15 cellular contexts compared by ENCODE assay signal in the genomic region with DNA sequence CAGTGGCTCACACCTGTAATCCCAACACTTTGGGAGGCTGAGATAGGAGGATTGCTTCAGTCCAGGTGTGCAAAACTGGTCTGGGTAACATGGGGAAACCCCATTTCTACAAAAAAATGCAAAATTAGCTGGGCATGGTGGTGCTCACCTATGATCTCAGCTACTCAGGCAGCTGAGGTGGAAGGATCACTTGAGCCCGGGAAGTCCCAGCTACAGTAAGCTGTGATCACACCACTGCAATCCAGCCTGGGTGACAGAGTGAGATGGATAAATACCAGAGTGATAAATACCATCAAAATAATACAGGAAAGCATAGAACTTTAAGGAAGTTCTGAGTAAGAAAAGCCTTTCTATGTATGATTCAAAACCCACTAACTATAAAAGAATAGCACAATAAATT. TPM values are rescaled to one million over a fixed set of nuclear protein-coding genes. Genes with fewer than 3 reads are reported as not detected.
DNase-seq lines count a peak whose midpoint lies in the region; ATAC-seq, FAIRE-seq and TF ChIP-seq lines count a peak whose summit lies in the region.
"Had no signal": no experiment of that assay in that cellular context is flagged by ENCODE, and none has a peak within 500 bp of the region (broad histone marks: within the 10 kb centered on the region; RNA-seq: fewer than 3 reads in every experiment).

No MANE protein-coding gene starts in this region.

- no peak overlapping the region for H3K4me2 ChIP-seq in mammary epithelial cell (ENCODE audit: insufficient read depth, low read depth, low read length)
- H3K4me2 ChIP-seq: BLaER1 treated with 17β-estradiol and CSF1 and Interleukin-3, amounts not matched to agents 10 nM and 100 nM had no signal

- FAIRE-seq in frontal cortex (lab: Jason Lieb, UNC) = no peak
- FAIRE-seq: GM12891, HepG2 had no signal

- 27% methylated on average over 1 of the region's 1 CpG for WGBS in mammary epithelial cell (ENCODE audit: low coverage, missing lambda C conversion rate)

- CTCF ChIA-PET in mammary epithelial cell (lab: Charles Lee; ENCODE audit: low non-redundant PET) = interaction anchor here (0.6 kb wide), 1 partner anchor 10 kb away, joined by 3 read pairs; no protein-coding TSS in a partner anchor

- H3K9ac ChIP-seq in mammary epithelial cell (ENCODE audit: insufficient read depth, low read length) = no peak overlapping the region
- H3K9ac ChIP-seq: BLaER1 treated with 17β-estradiol and CSF1 and Interleukin-3, amounts not matched to agents 10 nM and 100 nM had no signal

- intact Hi-C loops in left ventricle myocardium superior (cut with micrococcal nuclease) = no loop called here
- intact Hi-C loops in mammary epithelial cell (cut with micrococcal nuclease) = loop anchor here (5.0 kb wide), 1 partner anchor 665 kb away; no protein-coding TSS in a partner anchor
- intact Hi-C loops in upper lobe of right lung (cut with DNase I) = no loop called here

- H3K4me3 ChIP-seq in right atrium auricular region = no peak overlapping the region
- H3K4me3 ChIP-seq in mammary epithelial cell (replicated peaks in 1 of 3; ENCODE audit: insufficient read depth in 1 of 3, low read depth in 2 of 3, low read length in 3 of 3) = no peak overlapping the region
- H3K4me3 ChIP-seq in upper lobe of right lung = no peak overlapping the region
- H3K4me3 ChIP-seq: BLaER1 treated with 17β-estradiol and CSF1 and Interleukin-3, amounts not matched to agents 10 nM and 100 nM; SK-N-MC; suprapubic skin had no signal

- H4K20me1 ChIP-seq in mammary epithelial cell (ENCODE audit: insufficient read depth, low read length) = no peaks in the 10 kb centered on the region
- H4K20me1 ChIP-seq: BLaER1 treated with 17β-estradiol and CSF1 and Interleukin-3, amounts not matched to agents 10 nM and 100 nM had no signal

- no TSS peak for BruUV-seq in mammary epithelial cell (replicated peaks; lab: Mats Ljungman, UMichigan)

- H3K27ac ChIP-seq in right atrium auricular region = no peak overlapping the region
- H3K27ac ChIP-seq in mammary epithelial cell (ENCODE audit: insufficient read depth, low read depth, low read length) = no peak overlapping the region
- no peak overlapping the region for H3K27ac ChIP-seq in upper lobe of right lung
- H3K27ac ChIP-seq: BLaER1 treated with 17β-estradiol and CSF1 and Interleukin-3, amounts not matched to agents 10 nM and 100 nM; SK-N-MC; suprapubic skin had no signal

- H3K79me2 ChIP-seq in mammary epithelial cell (ENCODE audit: insufficient read depth, low read length) = peaks cover 69% of the 10 kb centered on the region

- H3K27me3 ChIP-seq in right atrium auricular region = no peaks in the 10 kb centered on the region
- no peaks in the 10 kb centered on the region for H3K27me3 ChIP-seq in mammary epithelial cell (ENCODE audit: insufficient read depth, low read length)
- H3K27me3 ChIP-seq in upper lobe of right lung = no peaks in the 10 kb centered on the region
- H3K27me3 ChIP-seq: BLaER1 treated with 17β-estradiol and CSF1 and Interleukin-3, amounts not matched to agents 10 nM and 100 nM; suprapubic skin had no signal

- H2AFZ ChIP-seq in mammary epithelial cell (ENCODE audit: low read depth, low read length) = no peak overlapping the region

- TF ChIP-seq CTCF in right atrium auricular region (IDR thresholded peaks at IDR 0.05) = no peak
- TF ChIP-seq CTCF in mammary epithelial cell (conservative IDR thresholded peaks at IDR 0.05 in 1 of 2, IDR thresholded peaks at IDR 0.05 in 1 of 2; ENCODE audit: extremely low read depth in 1 of 2, insufficient read depth in 1 of 2, low read depth in 1 of 2, low read length in 2 of 2) = no peak
- TF ChIP-seq CTCF in upper lobe of right lung (IDR thresholded peaks at IDR 0.05) = no peak

- no peaks in the 10 kb centered on the region for H3K36me3 ChIP-seq in right atrium auricular region
- no peaks in the 10 kb centered on the region for H3K36me3 ChIP-seq in mammary epithelial cell (ENCODE audit: insufficient read depth, low read length)
- H3K36me3 ChIP-seq in upper lobe of right lung = no peaks in the 10 kb centered on the region
- H3K36me3 ChIP-seq: suprapubic skin had no signal

- DNase-seq in left ventricle myocardium superior (no peak), right atrium auricular region (ENCODE audit: low spot score) (no peak), mammary epithelial cell (peak; percentile 83), upper lobe of right lung (no peak), cortex of kidney (lab: John Stamatoyannopoulos, UW) (no peak), SKM-1 treated with dmso at 0.1 percent for 144 hours (lab: John Stamatoyannopoulos, UW; ENCODE audit: unreplicated experiment) (no peak), frontal cortex (ENCODE audit: low spot score in 2 of 2) (no peak)
- DNase-seq: NCI-H2227 treated with DMSO at 0.1 percent for 48 hours had no signal

- in situ Hi-C loops in mammary epithelial cell (cut with MboI; ENCODE audit: low sequenced_read_pairs in 2 of 2) = no loop called here

- peak; percentile 26 for ATAC-seq in left ventricle myocardium superior
- ATAC-seq in HG03103 (IDR thresholded peaks at IDR 0.05; ENCODE audit: low read depth, unreplicated experiment) = peak; percentile 71
- peak; percentile 52 for ATAC-seq in upper lobe of right lung
- ATAC-seq: HCT116, HepG2 had no signal

- no peaks in the 10 kb centered on the region for H3K9me3 ChIP-seq in right atrium auricular region
- peaks cover 3% of the 10 kb centered on the region for H3K9me3 ChIP-seq in mammary epithelial cell (replicated peaks; ENCODE audit: insufficient read depth, low read length)
- no peaks in the 10 kb centered on the region for H3K9me3 ChIP-seq in upper lobe of right lung

- dilution Hi-C loops in mammary epithelial cell (cut with HindIII; ENCODE audit: low sequenced_read_pairs) = no loop called here

- H3K4me1 ChIP-seq in right atrium auricular region = peaks cover 0 to 11% of the 10 kb centered on the region in 2 donors
- no peaks in the 10 kb centered on the region for H3K4me1 ChIP-seq in mammary epithelial cell (ENCODE audit: insufficient read depth, low read length)
- H3K4me1 ChIP-seq in upper lobe of right lung = no peaks in the 10 kb centered on the region
- H3K4me1 ChIP-seq: BLaER1 treated with 17β-estradiol and CSF1 and Interleukin-3, amounts not matched to agents 10 nM and 100 nM had no signal

RNA-seq across cellular contexts. Expression of gene LRBA, which starts 52.8 kb away (rescaled TPM):
- total RNA-seq in left ventricle myocardium superior (21.4 TPM), right atrium auricular region (10 to 100 TPM; 20.8 to 37.7 TPM), mammary epithelial cell (100 to 1,000 TPM in 1 of 2 donors, 10 to 100 TPM in 1; 63.3 to 108 TPM), upper lobe of right lung (39.9 TPM), frontal cortex (23.2 TPM)
- 36.9 TPM for polyA plus RNA-seq in mammary epithelial cell
- polyA minus RNA-seq in mammary epithelial cell = 226 TPM
